8 cellular contexts compared by ENCODE assay signal in genomic region chr4:56129431-56129861, GRCh38.
A peak's percentile ranks its signal among the peaks of the same experiment; 100 is the strongest.
DNase-seq lines count a peak whose midpoint lies in the region; TF ChIP-seq lines count a peak whose summit lies in the region.

No MANE protein-coding gene starts in this region.

- H3K27ac ChIP-seq in CD8-positive, alpha-beta memory T cell (ENCODE audit: low read depth, low read length): no peak overlapping the region
- no peak overlapping the region for H3K27ac ChIP-seq in CD4-positive, alpha-beta memory T cell (ENCODE audit: low read depth, low read length)

- DNase-seq in activated CD4-positive, alpha-beta T cell treated with anti-CD3 and anti-CD28 coated beads, Interleukin-2, amount 10 ng/mL, durations not matched to agents 7 days and 5 days: peak; percentile 6
- DNase-seq in activated CD4-positive, alpha-beta T cell treated with anti-CD3 and anti-CD28 coated beads, Interleukin-2, amount 50 U/mL, for 4 hours: no peak
- DNase-seq in NCI-H146 (lab: John Stamatoyannopoulos, UW) (peak; percentile 67), choroid plexus epithelial cell (ENCODE audit: low read depth) (no peak), NCI-H1092 (lab: John Stamatoyannopoulos, UW) (no peak)
- DNase-seq in stimulated activated CD8-positive, alpha-beta memory T cell treated with anti-CD3 and anti-CD28 coated beads, Interleukin-4, amount 100 ng/mL, for 48 hours: peak; percentile 32
- no peak for DNase-seq in CD8-positive, alpha-beta memory T cell
- DNase-seq in CD4-positive, alpha-beta memory T cell: no peak

- H3K36me3 Mint-ChIP-seq in activated CD4-positive, alpha-beta T cell treated with anti-CD3 and anti-CD28 coated beads, Interleukin-2, amount 10 ng/mL, durations not matched to agents 7 days and 5 days (ENCODE audit: low read depth): no peaks in the 10 kb centered on the region
- H3K36me3 Mint-ChIP-seq in CD8-positive, alpha-beta memory T cell: no peaks in the 10 kb centered on the region
- no peaks in the 10 kb centered on the region for H3K36me3 Mint-ChIP-seq in CD4-positive, alpha-beta memory T cell

- H3K27me3 Mint-ChIP-seq in activated CD4-positive, alpha-beta T cell treated with anti-CD3 and anti-CD28 coated beads, Interleukin-2, amount 10 ng/mL, durations not matched to agents 7 days and 5 days: peaks cover 5% of the 10 kb centered on the region
- H3K27me3 Mint-ChIP-seq in CD8-positive, alpha-beta memory T cell: peaks cover 11 to 22% of the 10 kb centered on the region in 2 donors
- H3K27me3 Mint-ChIP-seq in CD4-positive, alpha-beta memory T cell: peaks cover 8 to 9% of the 10 kb centered on the region in 2 donors

- H3K27me3 ChIP-seq in CD8-positive, alpha-beta memory T cell (ENCODE audit: insufficient read depth, low read length, poor library complexity, severe bottlenecking): no peaks in the 10 kb centered on the region
- H3K27me3 ChIP-seq in CD4-positive, alpha-beta memory T cell (ENCODE audit: insufficient read depth, low read length): no peaks in the 10 kb centered on the region

- intact Hi-C loops in CD4-positive, alpha-beta memory T cell (cut with micrococcal nuclease): no loop called here

- H3K4me3 ChIP-seq in choroid plexus epithelial cell (ENCODE audit: low read depth, low read length): no peak overlapping the region
- H3K4me3 ChIP-seq in CD8-positive, alpha-beta memory T cell (ENCODE audit: low read length): no peak overlapping the region
- H3K4me3 ChIP-seq in CD4-positive, alpha-beta memory T cell (ENCODE audit: low read length in 2 of 2): no peak overlapping the region

- H3K36me3 ChIP-seq in CD8-positive, alpha-beta memory T cell (ENCODE audit: insufficient read depth, low read length): no peaks in the 10 kb centered on the region
- H3K36me3 ChIP-seq in CD4-positive, alpha-beta memory T cell (ENCODE audit: insufficient read depth, low read length): no peaks in the 10 kb centered on the region

- no peaks in the 10 kb centered on the region for H3K4me1 Mint-ChIP-seq in activated CD4-positive, alpha-beta T cell treated with anti-CD3 and anti-CD28 coated beads, Interleukin-2, amount 10 ng/mL, durations not matched to agents 7 days and 5 days
- no peaks in the 10 kb centered on the region for H3K4me1 Mint-ChIP-seq in CD8-positive, alpha-beta memory T cell
- H3K4me1 Mint-ChIP-seq in CD4-positive, alpha-beta memory T cell: no peaks in the 10 kb centered on the region

- CTCF ChIA-PET in activated CD4-positive, alpha-beta T cell treated with anti-CD3 and anti-CD28 coated beads, Interleukin-2, amount 10 ng/mL, durations not matched to agents 7 days and 5 days (lab: Charles Lee): interaction anchor here (1.1 kb wide), 1 partner anchor 23 kb away, joined by 4 read pairs; no protein-coding TSS in a partner anchor
- CTCF ChIA-PET in CD8-positive, alpha-beta memory T cell (lab: Charles Lee): no interaction called here
- CTCF ChIA-PET in CD4-positive, alpha-beta memory T cell (lab: Charles Lee; ENCODE audit: partially characterized antibody): no interaction called here

- H3K9me3 ChIP-seq in CD8-positive, alpha-beta memory T cell (ENCODE audit: low read length): no peaks in the 10 kb centered on the region
- no peaks in the 10 kb centered on the region for H3K9me3 ChIP-seq in CD4-positive, alpha-beta memory T cell (ENCODE audit: control insufficient read depth in 1 of 2, low read length in 2 of 2)

- H3K9me3 Mint-ChIP-seq in activated CD4-positive, alpha-beta T cell treated with anti-CD3 and anti-CD28 coated beads, Interleukin-2, amount 10 ng/mL, durations not matched to agents 7 days and 5 days: no peaks in the 10 kb centered on the region
- H3K9me3 Mint-ChIP-seq in CD8-positive, alpha-beta memory T cell: no peaks in the 10 kb centered on the region
- peaks cover 0 to 3% (median 0%) of the 10 kb centered on the region in 8 donors for H3K9me3 Mint-ChIP-seq in CD4-positive, alpha-beta memory T cell

- no peaks in the 10 kb centered on the region for H3K4me1 ChIP-seq in CD8-positive, alpha-beta memory T cell (ENCODE audit: insufficient read depth, low read length)
- no peaks in the 10 kb centered on the region for H3K4me1 ChIP-seq in CD4-positive, alpha-beta memory T cell (ENCODE audit: insufficient read depth, low read length)

- no peak overlapping the region for H3K4me3 Mint-ChIP-seq in activated CD4-positive, alpha-beta T cell treated with anti-CD3 and anti-CD28 coated beads, Interleukin-2, amount 10 ng/mL, durations not matched to agents 7 days and 5 days
- H3K4me3 Mint-ChIP-seq in CD8-positive, alpha-beta memory T cell: no peak overlapping the region
- H3K4me3 Mint-ChIP-seq in CD4-positive, alpha-beta memory T cell: no peak overlapping the region

- no peak overlapping the region for H3K27ac Mint-ChIP-seq in activated CD4-positive, alpha-beta T cell treated with anti-CD3 and anti-CD28 coated beads, Interleukin-2, amount 10 ng/mL, durations not matched to agents 7 days and 5 days
- H3K27ac Mint-ChIP-seq in CD8-positive, alpha-beta memory T cell: no peak overlapping the region
- H3K27ac Mint-ChIP-seq in CD4-positive, alpha-beta memory T cell: no peak overlapping the region

- peak; percentile 33 for TF ChIP-seq CTCF in choroid plexus epithelial cell (conservative IDR thresholded peaks at IDR 0.05; ENCODE audit: low read depth, low read length)

- POLR2A ChIA-PET in activated CD4-positive, alpha-beta T cell treated with anti-CD3 and anti-CD28 coated beads, Interleukin-2, amount 10 ng/mL, durations not matched to agents 7 days and 5 days (lab: Charles Lee): no interaction called here
- POLR2A ChIA-PET in CD8-positive, alpha-beta memory T cell (lab: Charles Lee): no interaction called here
- POLR2A ChIA-PET in CD4-positive, alpha-beta memory T cell (lab: Charles Lee; ENCODE audit: partially characterized antibody): no interaction called here

Comparison
In these comparisons a context has a peak if more than half of its experiments do, and no peak if none do; other contexts are left out.
1. DNase-seq: peak in activated CD4-positive, alpha-beta T cell treated with anti-CD3 and anti-CD28 coated beads, Interleukin-2, amount 10 ng/mL, durations not matched to agents 7 days and 5 days (single experiment), NCI-H146 (single experiment) and stimulated activated CD8-positive, alpha-beta memory T cell treated with anti-CD3 and anti-CD28 coated beads, Interleukin-4, amount 100 ng/mL, for 48 hours (single experiment); none in activated CD4-positive, alpha-beta T cell treated with anti-CD3 and anti-CD28 coated beads, Interleukin-2, amount 50 U/mL, for 4 hours (0 of 2), choroid plexus epithelial cell (single experiment), CD8-positive, alpha-beta memory T cell (0 of 5), NCI-H1092 (single experiment) and CD4-positive, alpha-beta memory T cell (0 of 5).